9 cellular contexts compared by ENCODE assay signal in the genomic region with DNA sequence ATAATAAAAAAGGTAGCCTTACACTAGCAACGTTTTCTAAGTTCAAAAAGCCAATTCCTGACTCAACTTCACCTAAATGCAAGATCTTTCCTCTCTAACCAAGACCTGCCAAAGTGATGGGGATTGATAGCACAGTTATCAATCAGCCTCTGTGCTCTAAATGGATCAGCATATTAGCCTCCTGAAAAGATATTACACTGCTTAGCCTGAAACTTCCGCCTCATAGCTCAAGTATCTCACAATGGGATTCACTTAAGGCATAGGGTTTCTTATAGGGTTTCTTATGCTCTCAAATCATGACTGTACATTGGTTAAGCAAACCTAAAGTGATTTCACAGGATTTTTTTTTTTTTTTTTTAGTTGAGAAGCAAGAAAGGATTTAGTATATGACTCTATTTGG. TPM values are rescaled to one million over a fixed set of nuclear protein-coding genes. Genes with fewer than 3 reads are reported as not detected.
DNase-seq lines count a peak whose midpoint lies in the region; ATAC-seq and TF ChIP-seq lines count a peak whose summit lies in the region.
"Had no signal": no experiment of that assay in that cellular context is flagged by ENCODE, and none has a peak within 500 bp of the region (broad histone marks: within the 10 kb centered on the region; RNA-seq: fewer than 3 reads in every experiment).

No MANE protein-coding gene starts in this region.

- H3K4me1 Mint-ChIP-seq in activated T-helper 1 cell treated with anti-CD3 and anti-CD28 coated beads, Interleukin-12 subunit alpha, Interleukin-12 subunit beta, Interleukin-2, Interleukin-4 antibody, amounts not matched to agents 30 ng/mL and 10 ng/mL and 1 ng/mL, durations not matched to agents 14 hours and 24 hours and 36 hours (ENCODE audit: low read depth): peaks cover 47% of the 10 kb centered on the region

- H3K36me3 ChIP-seq in muscle layer of colon (ENCODE audit: insufficient read depth, low read length) (no peaks in the 10 kb centered on the region), prostate gland (no peaks in the 10 kb centered on the region)
- H3K36me3 ChIP-seq: neutrophil had no signal

- peaks cover 5% of the 10 kb centered on the region for H3K27me3 Mint-ChIP-seq in activated T-helper 1 cell treated with anti-CD3 and anti-CD28 coated beads, Interleukin-12 subunit alpha, Interleukin-12 subunit beta, Interleukin-2, Interleukin-4 antibody, amounts not matched to agents 30 ng/mL and 10 ng/mL and 1 ng/mL, durations not matched to agents 14 hours and 24 hours and 36 hours (ENCODE audit: insufficient read depth)

- 59% methylated on average over 2 of the region's 2 CpGs for WGBS in prostate gland

- peak; percentile 6 for ATAC-seq in GM21390 (IDR thresholded peaks at IDR 0.05; ENCODE audit: unreplicated experiment)

- peak overlapping the region; percentile 86 for H3K27ac Mint-ChIP-seq in activated T-helper 1 cell treated with anti-CD3 and anti-CD28 coated beads, Interleukin-12 subunit alpha, Interleukin-12 subunit beta, Interleukin-2, Interleukin-4 antibody, amounts not matched to agents 30 ng/mL and 10 ng/mL and 1 ng/mL, durations not matched to agents 14 hours and 24 hours and 36 hours

- H3K4me3 Mint-ChIP-seq in activated T-helper 1 cell treated with anti-CD3 and anti-CD28 coated beads, Interleukin-12 subunit alpha, Interleukin-12 subunit beta, Interleukin-2, Interleukin-4 antibody, amounts not matched to agents 30 ng/mL and 10 ng/mL and 1 ng/mL, durations not matched to agents 14 hours and 24 hours and 36 hours: peak overlapping the region; percentile 94

- TF ChIP-seq POLR2A in prostate gland (IDR thresholded peaks at IDR 0.05): no peak

- H3K27me3 ChIP-seq in muscle layer of colon (ENCODE audit: control insufficient read depth in 1 of 2, insufficient read depth in 2 of 2, low read length in 2 of 2): no peaks in the 10 kb centered on the region
- no peaks in the 10 kb centered on the region for H3K27me3 ChIP-seq in prostate gland (replicated peaks; ENCODE audit: insufficient read depth)

- peaks cover 10% of the 10 kb centered on the region for H3K4me1 ChIP-seq in muscle layer of colon (ENCODE audit: insufficient read depth, low read length)
- no peaks in the 10 kb centered on the region for H3K4me1 ChIP-seq in prostate gland (replicated peaks)

- TF ChIP-seq CTCF in AG10803 (conservative IDR thresholded peaks at IDR 0.05; ENCODE audit: low read length): no peak
- no peak for TF ChIP-seq CTCF in prostate gland (IDR thresholded peaks at IDR 0.05)

- H3K9me3 ChIP-seq in muscle layer of colon (ENCODE audit: low read length) (no peaks in the 10 kb centered on the region), prostate gland (no peaks in the 10 kb centered on the region)
- H3K9me3 ChIP-seq: neutrophil had no signal

- H3K4me3 ChIP-seq in AG10803 (ENCODE audit: low read length) (peak overlapping the region; percentile 72), muscle layer of colon (ENCODE audit: low read depth in 1 of 2, low read length in 2 of 2) (peak overlapping the region; percentile 75 to 94), prostate gland (peak overlapping the region in 1 of 2 donors; percentile 38)

- H3K9ac ChIP-seq in muscle layer of colon (ENCODE audit: low read length): peak overlapping the region; percentile 36

- DNase-seq in AG10803 (ENCODE audit: low read depth) (no peak), GM19240 (ENCODE audit: insufficient read length, low spot score) (no peak), prostate gland (ENCODE audit: low spot score) (no peak), NCI-H446 (lab: John Stamatoyannopoulos, UW) (no peak), mucosa of gallbladder (ENCODE audit: low spot score) (no peak)
- no peak for DNase-seq in activated T-helper 1 cell treated with anti-CD3 and anti-CD28 coated beads, Interleukin-12 subunit alpha, Interleukin-12 subunit beta, Interleukin-2, Interleukin-4 antibody, amounts not matched to agents 30 ng/mL and 10 ng/mL and 1 ng/mL, durations not matched to agents 14 hours and 24 hours and 36 hours (ENCODE audit: low spot score)

- no peak overlapping the region for H3K27ac ChIP-seq in muscle layer of colon (ENCODE audit: low read depth, low read length)
- H3K27ac ChIP-seq in prostate gland: peak overlapping the region in 1 of 2 donors; percentile 62

- H3K9me3 Mint-ChIP-seq in activated T-helper 1 cell treated with anti-CD3 and anti-CD28 coated beads, Interleukin-12 subunit alpha, Interleukin-12 subunit beta, Interleukin-2, Interleukin-4 antibody, amounts not matched to agents 30 ng/mL and 10 ng/mL and 1 ng/mL, durations not matched to agents 14 hours and 24 hours and 36 hours: no peaks in the 10 kb centered on the region

- intact Hi-C loops in activated T-helper 1 cell treated with anti-CD3 and anti-CD28 coated beads, Interleukin-12 subunit alpha, Interleukin-12 subunit beta, Interleukin-2, Interleukin-4 antibody, amounts not matched to agents 30 ng/mL and 10 ng/mL and 1 ng/mL, durations not matched to agents 14 hours and 24 hours and 36 hours (cut with micrococcal nuclease): loop anchor here (1.0 to 5.0 kb wide), 7 partner anchors 12 to 781 kb away; a partner anchor contains a TSS
- intact Hi-C loops in prostate gland (cut with DNase I): loop anchor here (10.0 kb wide), 1 partner anchor 64 kb away; no protein-coding TSS in a partner anchor

- H3K36me3 Mint-ChIP-seq in activated T-helper 1 cell treated with anti-CD3 and anti-CD28 coated beads, Interleukin-12 subunit alpha, Interleukin-12 subunit beta, Interleukin-2, Interleukin-4 antibody, amounts not matched to agents 30 ng/mL and 10 ng/mL and 1 ng/mL, durations not matched to agents 14 hours and 24 hours and 36 hours (ENCODE audit: low read depth): peaks cover 2% of the 10 kb centered on the region

RNA-seq across cellular contexts. Expression of a gene that starts 0.4 kb away (rescaled TPM):
- total RNA-seq in activated T-helper 1 cell treated with anti-CD3 and anti-CD28 coated beads, Interleukin-12 subunit alpha, Interleukin-12 subunit beta, Interleukin-2, Interleukin-4 antibody, amounts not matched to agents 30 ng/mL and 10 ng/mL and 1 ng/mL, durations not matched to agents 14 hours and 24 hours and 36 hours: 0.64 and 0.88 TPM in 2 replicates
- 10 to 100 TPM; 23.6 to 31.0 TPM for total RNA-seq in prostate gland
- 12.2 TPM for total RNA-seq in mucosa of gallbladder
